ENCODE assay signal across 9 cellular contexts in the genomic region with DNA sequence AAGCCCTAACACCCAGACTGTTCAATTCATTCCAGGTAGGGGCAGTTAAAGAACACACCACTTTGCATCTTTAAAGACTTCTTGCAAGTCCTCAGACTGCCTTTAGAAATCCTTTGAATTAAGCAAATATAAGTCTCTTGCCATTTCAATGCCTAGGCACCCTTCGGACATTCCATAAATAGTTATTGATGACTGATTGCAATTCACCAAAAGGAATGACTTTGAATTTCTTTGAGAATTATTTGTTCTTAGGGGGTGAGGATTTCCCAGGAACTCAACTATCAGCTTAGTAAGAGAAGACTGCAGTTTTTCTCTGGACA. TPM values are rescaled to one million over a fixed set of nuclear protein-coding genes. Genes with fewer than 3 reads are reported as not detected.
DNase-seq lines count a peak whose midpoint lies in the region; ATAC-seq and FAIRE-seq lines count a peak whose summit lies in the region.
"Had no signal": no experiment of that assay in that cellular context is flagged by ENCODE, and none has a peak within 500 bp of the region (broad histone marks: within the 10 kb centered on the region; RNA-seq: fewer than 3 reads in every experiment).

No MANE protein-coding gene starts in this region.

- no peaks in the 10 kb centered on the region for H3K27me3 ChIP-seq in layer of hippocampus (ENCODE audit: control insufficient read depth, insufficient read depth, low read length)

- CTCF ChIA-PET in activated CD8-positive, alpha-beta memory T cell treated with anti-CD3 and anti-CD28 coated beads, Interleukin-2, amount 10 ng/mL, durations not matched to agents 7 days and 5 days (lab: Charles Lee) = no interaction called here

- no peaks in the 10 kb centered on the region for H3K9me3 Mint-ChIP-seq in activated CD8-positive, alpha-beta memory T cell treated with anti-CD3 and anti-CD28 coated beads, Interleukin-2, amount 10 ng/mL, durations not matched to agents 7 days and 5 days (ENCODE audit: low read depth)
- peaks cover 4% of the 10 kb centered on the region for H3K9me3 Mint-ChIP-seq in activated naive CD8-positive, alpha-beta T cell treated with anti-CD3 and anti-CD28 coated beads, Interleukin-2, amount 10 ng/mL, durations not matched to agents 7 days and 5 days

- no peak for FAIRE-seq in GM19239 (lab: Jason Lieb, UNC)
- FAIRE-seq: TTC549 had no signal

- ATAC-seq in activated CD8-positive, alpha-beta memory T cell treated with anti-CD3 and anti-CD28 coated beads, Interleukin-2, amount 10 ng/mL, durations not matched to agents 7 days and 5 days = no peak
- ATAC-seq in activated naive CD8-positive, alpha-beta T cell treated with anti-CD3 and anti-CD28 coated beads, Interleukin-2, amount 10 ng/mL, durations not matched to agents 7 days and 5 days (ENCODE audit: low read depth) = no peak

- DNase-seq in activated CD8-positive, alpha-beta memory T cell treated with anti-CD3 and anti-CD28 coated beads, Interleukin-2, amount 10 ng/mL, durations not matched to agents 7 days and 5 days = no peak
- no peak for DNase-seq in activated CD8-positive, alpha-beta memory T cell treated with anti-CD3 and anti-CD28 coated beads for 24 hours
- DNase-seq in activated naive CD8-positive, alpha-beta T cell treated with anti-CD3 and anti-CD28 coated beads, Interleukin-2, amount 10 ng/mL, durations not matched to agents 7 days and 5 days = no peak
- DNase-seq in NCI-H1436 (lab: John Stamatoyannopoulos, UW) (no peak), GM19239 (ENCODE audit: insufficient read length, low spot score) (no peak), NCI-H146 (lab: John Stamatoyannopoulos, UW) (no peak)

- POLR2A ChIA-PET in activated naive CD8-positive, alpha-beta T cell treated with anti-CD3 and anti-CD28 coated beads, Interleukin-2, amount 10 ng/mL, durations not matched to agents 7 days and 5 days (lab: Charles Lee) = interaction anchor here (0.8 to 1.6 kb wide), 2 partner anchors 15 to 153 kb away, joined by 3 to 9 read pairs; partner anchors contain the start of gene DUT

- peaks cover 15% of the 10 kb centered on the region for H3K4me1 Mint-ChIP-seq in activated CD8-positive, alpha-beta memory T cell treated with anti-CD3 and anti-CD28 coated beads, Interleukin-2, amount 10 ng/mL, durations not matched to agents 7 days and 5 days
- peaks cover 19% of the 10 kb centered on the region for H3K4me1 Mint-ChIP-seq in activated naive CD8-positive, alpha-beta T cell treated with anti-CD3 and anti-CD28 coated beads, Interleukin-2, amount 10 ng/mL, durations not matched to agents 7 days and 5 days

- H3K4me3 Mint-ChIP-seq in activated CD8-positive, alpha-beta memory T cell treated with anti-CD3 and anti-CD28 coated beads, Interleukin-2, amount 10 ng/mL, durations not matched to agents 7 days and 5 days = peak overlapping the region; percentile 51
- peak overlapping the region; percentile 44 for H3K4me3 Mint-ChIP-seq in activated naive CD8-positive, alpha-beta T cell treated with anti-CD3 and anti-CD28 coated beads, Interleukin-2, amount 10 ng/mL, durations not matched to agents 7 days and 5 days

- H3K27ac ChIP-seq in layer of hippocampus (ENCODE audit: low read depth, low read length) = peak overlapping the region; percentile 64
- peak overlapping the region; percentile 22 for H3K27ac ChIP-seq in temporal lobe (ENCODE audit: low read depth, low read length)

- H3K27me3 Mint-ChIP-seq in activated CD8-positive, alpha-beta memory T cell treated with anti-CD3 and anti-CD28 coated beads, Interleukin-2, amount 10 ng/mL, durations not matched to agents 7 days and 5 days = peaks cover 36% of the 10 kb centered on the region
- H3K27me3 Mint-ChIP-seq in activated naive CD8-positive, alpha-beta T cell treated with anti-CD3 and anti-CD28 coated beads, Interleukin-2, amount 10 ng/mL, durations not matched to agents 7 days and 5 days = peaks cover 14% of the 10 kb centered on the region

- H3K36me3 Mint-ChIP-seq in activated CD8-positive, alpha-beta memory T cell treated with anti-CD3 and anti-CD28 coated beads, Interleukin-2, amount 10 ng/mL, durations not matched to agents 7 days and 5 days = peaks cover 11% of the 10 kb centered on the region
- H3K36me3 Mint-ChIP-seq in activated naive CD8-positive, alpha-beta T cell treated with anti-CD3 and anti-CD28 coated beads, Interleukin-2, amount 10 ng/mL, durations not matched to agents 7 days and 5 days = peaks cover 14% of the 10 kb centered on the region

- H3K27ac Mint-ChIP-seq in activated CD8-positive, alpha-beta memory T cell treated with anti-CD3 and anti-CD28 coated beads, Interleukin-2, amount 10 ng/mL, durations not matched to agents 7 days and 5 days = no peak overlapping the region
- no peak overlapping the region for H3K27ac Mint-ChIP-seq in activated naive CD8-positive, alpha-beta T cell treated with anti-CD3 and anti-CD28 coated beads, Interleukin-2, amount 10 ng/mL, durations not matched to agents 7 days and 5 days

RNA-seq across cellular contexts. Expression of gene MYEF2, which starts 0.5 kb away (rescaled TPM):
- 10 to 100 TPM; 19.9 to 25.8 TPM for total RNA-seq in activated CD8-positive, alpha-beta memory T cell treated with anti-CD3 and anti-CD28 coated beads, Interleukin-2, amount 10 ng/mL, durations not matched to agents 7 days and 5 days
- total RNA-seq in activated naive CD8-positive, alpha-beta T cell treated with anti-CD3 and anti-CD28 coated beads, Interleukin-2, amount 10 ng/mL, durations not matched to agents 7 days and 5 days = 10 to 100 TPM; 34.5 to 36.5 TPM
- total RNA-seq in temporal lobe = 88.0 TPM

RNA-seq across cellular contexts. Expression of gene CTXN2, which starts 12.9 kb away (rescaled TPM):
- not detected for total RNA-seq in activated CD8-positive, alpha-beta memory T cell treated with anti-CD3 and anti-CD28 coated beads, Interleukin-2, amount 10 ng/mL, durations not matched to agents 7 days and 5 days
- not detected for total RNA-seq in activated naive CD8-positive, alpha-beta T cell treated with anti-CD3 and anti-CD28 coated beads, Interleukin-2, amount 10 ng/mL, durations not matched to agents 7 days and 5 days
- 0.25 TPM for total RNA-seq in temporal lobe

RNA-seq across cellular contexts. Expression of gene SLC12A1, which starts 27.5 kb away (rescaled TPM):
- not detected for total RNA-seq in activated CD8-positive, alpha-beta memory T cell treated with anti-CD3 and anti-CD28 coated beads, Interleukin-2, amount 10 ng/mL, durations not matched to agents 7 days and 5 days
- total RNA-seq in activated naive CD8-positive, alpha-beta T cell treated with anti-CD3 and anti-CD28 coated beads, Interleukin-2, amount 10 ng/mL, durations not matched to agents 7 days and 5 days = not detected
- 0.98 TPM for total RNA-seq in temporal lobe

RNA-seq across cellular contexts. Expression of gene SLC24A5, which starts 57.8 kb away (rescaled TPM):
- total RNA-seq in activated CD8-positive, alpha-beta memory T cell treated with anti-CD3 and anti-CD28 coated beads, Interleukin-2, amount 10 ng/mL, durations not matched to agents 7 days and 5 days = not detected
- total RNA-seq in activated naive CD8-positive, alpha-beta T cell treated with anti-CD3 and anti-CD28 coated beads, Interleukin-2, amount 10 ng/mL, durations not matched to agents 7 days and 5 days = not detected
- total RNA-seq in temporal lobe = not detected
